Comparison of ENCODE assay signal across 13 cellular contexts in the genomic region with DNA sequence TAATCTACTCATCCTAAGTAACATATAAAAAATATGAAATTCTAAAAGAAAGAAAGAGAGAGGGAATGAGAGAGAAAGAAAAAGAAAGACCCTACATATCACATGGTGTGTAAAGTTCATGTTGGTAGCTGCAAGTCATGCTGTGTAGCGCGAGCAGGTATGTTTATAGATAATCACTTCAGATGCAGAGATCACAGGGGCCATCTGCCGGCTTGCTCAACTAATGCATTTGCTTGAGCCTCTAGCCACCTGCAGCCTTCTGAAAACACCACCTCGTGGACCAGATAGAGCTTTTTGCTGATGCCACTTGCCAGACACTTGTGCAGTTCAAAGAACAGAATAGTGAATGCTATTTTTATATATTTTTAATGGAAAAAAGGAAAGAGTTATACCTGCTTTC. TPM values are rescaled to one million over a fixed set of nuclear protein-coding genes. Genes with fewer than 3 reads are reported as not detected.
DNase-seq lines count a peak whose midpoint lies in the region; ATAC-seq, FAIRE-seq and TF ChIP-seq lines count a peak whose summit lies in the region.
"Had no signal": no experiment of that assay in that cellular context is flagged by ENCODE, and none has a peak within 500 bp of the region (broad histone marks: within the 10 kb centered on the region; RNA-seq: fewer than 3 reads in every experiment).

No MANE protein-coding gene starts in this region.

- DNase-seq in NCI-H2081 treated with DMSO at 0.1 percent for 48 hours (lab: John Stamatoyannopoulos, UW) (peak; percentile 22), RPMI8226 (peak; percentile 65), HepG2 (ENCODE audit: low spot score) (peak; percentile 41), mesenteric fat pad (ENCODE audit: low spot score) (no peak)
- DNase-seq: activated CD4-positive, alpha-beta T cell treated with anti-CD3 and anti-CD28 coated beads for 48 hours; activated effector memory CD4-positive, alpha-beta T cell treated with Interleukin-2 at 50 U/mL for 16 hours; esophagus squamous epithelium had no signal

- H2AFZ ChIP-seq in HepG2 (ENCODE audit: low read length) = no peak overlapping the region

- H3K4me1 ChIP-seq in HepG2 (ENCODE audit: insufficient read depth, low read length) = no peaks in the 10 kb centered on the region
- H3K4me1 ChIP-seq: esophagus squamous epithelium had no signal

- CTCF ChIA-PET in HepG2 (lab: Yijun Ruan, JAX; ENCODE audit: low intra/inter-chr PET ratio, low total read pairs) = no interaction called here

- no peaks in the 10 kb centered on the region for H3K27me3 ChIP-seq in HepG2 (ENCODE audit: control insufficient read depth in 1 of 2, insufficient read depth in 2 of 2, low read length in 2 of 2)
- H3K27me3 ChIP-seq: esophagus squamous epithelium had no signal

- no peak for FAIRE-seq in HepG2 (lab: Jason Lieb, UNC)
- FAIRE-seq: bronchial epithelial cell, GM18507 had no signal

- H3K4me3 ChIP-seq in HepG2 (replicated peaks in 1 of 3; ENCODE audit: insufficient read depth in 1 of 3, low read depth in 2 of 3, low read length in 3 of 3) = no peak overlapping the region
- H3K4me3 ChIP-seq: esophagus squamous epithelium had no signal

- H3K9me3 ChIP-seq in HepG2 (ENCODE audit: low read length) = no peaks in the 10 kb centered on the region
- H3K9me3 ChIP-seq: esophagus squamous epithelium had no signal

- no peak overlapping the region for H3K27ac ChIP-seq in HepG2 (ENCODE audit: extremely low read length, insufficient read depth, low read length)
- H3K27ac ChIP-seq: esophagus squamous epithelium had no signal

- in situ Hi-C loops in HepG2 (cut with HindIII; ENCODE audit: extremely low pct_ligation_motif_present, low pct_unique_long_range_greater_than_20kb) = no loop called here

- ATAC-seq in GM18502 (IDR thresholded peaks at IDR 0.05; ENCODE audit: poor library complexity, unreplicated experiment) = peak; percentile 44
- ATAC-seq in HepG2 = peak; percentile 95
- no peak for ATAC-seq in GM19351 (IDR thresholded peaks at IDR 0.05; ENCODE audit: unreplicated experiment)
- no peak for ATAC-seq in HG02610 (IDR thresholded peaks at IDR 0.05; ENCODE audit: unreplicated experiment)
- no peak for ATAC-seq in GM19455 (IDR thresholded peaks at IDR 0.05; ENCODE audit: unreplicated experiment)

- POLR2A ChIA-PET in HepG2 (lab: Yijun Ruan, JAX) = no interaction called here

- no peak overlapping the region for H3K4me2 ChIP-seq in HepG2 (ENCODE audit: low read depth, low read length)

- TF ChIP-seq RAD21 in HepG2 (CRISPR knock-in tag; IDR thresholded peaks at IDR 0.05) = no peak

- no peak overlapping the region for H3K9ac ChIP-seq in HepG2 (ENCODE audit: insufficient read depth, low read depth, low read length)

- TF ChIP-seq EP300 in HepG2 (IDR thresholded peaks at IDR 0.05; ENCODE audit: low read depth in 2 of 2, low read length in 2 of 2) = no peak
- TF ChIP-seq EP300 in HepG2 (CRISPR knock-in tag; IDR thresholded peaks at IDR 0.05; ENCODE audit: borderline replicate concordance) = no peak

- no peaks in the 10 kb centered on the region for H4K20me1 ChIP-seq in HepG2 (ENCODE audit: insufficient read depth, low read length)

- no peak for TF ChIP-seq POLR2A in HepG2 (IDR thresholded peaks at IDR 0.05; ENCODE audit: insufficient read depth in 1 of 2, low read depth in 2 of 2, low read length in 2 of 2)

- no peaks in the 10 kb centered on the region for H3K79me2 ChIP-seq in HepG2 (ENCODE audit: insufficient read depth, low read length)

- intact Hi-C loops in HepG2 (cut with micrococcal nuclease; ENCODE audit: unreplicated experiment) = loop anchor here (2.0 kb wide), 1 partner anchor 64 kb away; no protein-coding TSS in a partner anchor

- no peaks in the 10 kb centered on the region for H3K36me3 ChIP-seq in HepG2 (replicated peaks in 1 of 2; ENCODE audit: control insufficient read depth in 1 of 2, insufficient read depth in 2 of 2, low read length in 2 of 2)
- H3K36me3 ChIP-seq: esophagus squamous epithelium had no signal

- TF ChIP-seq CTCF in HepG2 (CRISPR knock-in tag; IDR thresholded peaks at IDR 0.05) = peak; percentile 49

- WGBS in HepG2 (ENCODE audit: low lambda C conversion rate) = 1% methylated on average over 4 of the region's 4 CpGs

- no TSS peak for BruUV-seq in HepG2 (replicated peaks; lab: Mats Ljungman, UMichigan)

TF ChIP-seq in HepG2, 621 proteins besides CTCF, POLR2A, EP300 and RAD21 (continues in another document):
- TF ChIP-seq, protein P1, sequence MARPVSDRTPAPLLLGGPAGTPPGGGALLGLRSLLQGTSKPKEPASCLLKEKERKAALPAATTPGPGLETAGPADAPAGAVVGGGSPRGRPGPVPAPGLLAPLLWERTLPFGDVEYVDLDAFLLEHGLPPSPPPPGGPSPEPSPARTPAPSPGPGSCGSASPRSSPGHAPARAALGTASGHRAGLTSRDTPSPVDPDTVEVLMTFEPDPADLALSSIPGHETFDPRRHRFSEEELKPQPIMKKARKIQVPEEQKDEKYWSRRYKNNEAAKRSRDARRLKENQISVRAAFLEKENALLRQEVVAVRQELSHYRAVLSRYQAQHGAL (CRISPR knock-in tag; IDR thresholded peaks at IDR 0.05; ENCODE audit: not compliant biosample characterization) = no peak
- no peak for TF ChIP-seq SAFB2 (CRISPR knock-in tag; IDR thresholded peaks at IDR 0.05; ENCODE audit: borderline replicate concordance, low read depth)
- TF ChIP-seq, protein P2, sequence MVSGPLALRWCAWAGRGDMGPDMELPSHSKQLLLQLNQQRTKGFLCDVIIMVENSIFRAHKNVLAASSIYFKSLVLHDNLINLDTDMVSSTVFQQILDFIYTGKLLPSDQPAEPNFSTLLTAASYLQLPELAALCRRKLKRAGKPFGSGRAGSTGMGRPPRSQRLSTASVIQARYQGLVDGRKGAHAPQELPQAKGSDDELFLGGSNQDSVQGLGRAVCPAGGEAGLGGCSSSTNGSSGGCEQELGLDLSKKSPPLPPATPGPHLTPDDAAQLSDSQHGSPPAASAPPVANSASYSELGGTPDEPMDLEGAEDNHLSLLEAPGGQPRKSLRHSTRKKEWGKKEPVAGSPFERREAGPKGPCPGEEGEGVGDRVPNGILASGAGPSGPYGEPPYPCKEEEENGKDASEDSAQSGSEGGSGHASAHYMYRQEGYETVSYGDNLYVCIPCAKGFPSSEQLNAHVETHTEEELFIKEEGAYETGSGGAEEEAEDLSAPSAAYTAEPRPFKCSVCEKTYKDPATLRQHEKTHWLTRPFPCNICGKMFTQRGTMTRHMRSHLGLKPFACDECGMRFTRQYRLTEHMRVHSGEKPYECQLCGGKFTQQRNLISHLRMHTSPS (CRISPR knock-in tag; IDR thresholded peaks at IDR 0.05; ENCODE audit: low read depth) = no peak
- TF ChIP-seq, protein P3, sequence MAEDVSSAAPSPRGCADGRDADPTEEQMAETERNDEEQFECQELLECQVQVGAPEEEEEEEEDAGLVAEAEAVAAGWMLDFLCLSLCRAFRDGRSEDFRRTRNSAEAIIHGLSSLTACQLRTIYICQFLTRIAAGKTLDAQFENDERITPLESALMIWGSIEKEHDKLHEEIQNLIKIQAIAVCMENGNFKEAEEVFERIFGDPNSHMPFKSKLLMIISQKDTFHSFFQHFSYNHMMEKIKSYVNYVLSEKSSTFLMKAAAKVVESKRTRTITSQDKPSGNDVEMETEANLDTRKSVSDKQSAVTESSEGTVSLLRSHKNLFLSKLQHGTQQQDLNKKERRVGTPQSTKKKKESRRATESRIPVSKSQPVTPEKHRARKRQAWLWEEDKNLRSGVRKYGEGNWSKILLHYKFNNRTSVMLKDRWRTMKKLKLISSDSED (CRISPR knock-in tag; IDR thresholded peaks at IDR 0.05) = no peak
- TF ChIP-seq, protein P4, sequence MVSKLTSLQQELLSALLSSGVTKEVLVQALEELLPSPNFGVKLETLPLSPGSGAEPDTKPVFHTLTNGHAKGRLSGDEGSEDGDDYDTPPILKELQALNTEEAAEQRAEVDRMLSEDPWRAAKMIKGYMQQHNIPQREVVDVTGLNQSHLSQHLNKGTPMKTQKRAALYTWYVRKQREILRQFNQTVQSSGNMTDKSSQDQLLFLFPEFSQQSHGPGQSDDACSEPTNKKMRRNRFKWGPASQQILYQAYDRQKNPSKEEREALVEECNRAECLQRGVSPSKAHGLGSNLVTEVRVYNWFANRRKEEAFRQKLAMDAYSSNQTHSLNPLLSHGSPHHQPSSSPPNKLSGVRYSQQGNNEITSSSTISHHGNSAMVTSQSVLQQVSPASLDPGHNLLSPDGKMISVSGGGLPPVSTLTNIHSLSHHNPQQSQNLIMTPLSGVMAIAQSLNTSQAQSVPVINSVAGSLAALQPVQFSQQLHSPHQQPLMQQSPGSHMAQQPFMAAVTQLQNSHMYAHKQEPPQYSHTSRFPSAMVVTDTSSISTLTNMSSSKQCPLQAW (CRISPR knock-in tag; IDR thresholded peaks at IDR 0.05) = no peak

RNA-seq across cellular contexts. Expression of a gene that starts 37.6 kb away (rescaled TPM):
- total RNA-seq in HepG2 (2016; rRNA removed; fragmentation: Illumina TruSeq; extraction: Trizol) (not detected in 2 replicates), mesenteric fat pad (not detected)
- total RNA-seq in HepG2 (2016; cell fraction: cytosol; rRNA removed; fragmentation: Illumina TruSeq; extraction: Trizol; ENCODE audit: low read depth) = not detected in 2 replicates
- total RNA-seq in HepG2 (2016; cell fraction: insoluble cytoplasmic fraction; rRNA removed; fragmentation: Illumina TruSeq; extraction: Trizol) = not detected in 2 replicates
- not detected in 2 replicates for total RNA-seq in HepG2 (2016; cell fraction: membrane; rRNA removed; fragmentation: Illumina TruSeq; extraction: Trizol)
- not detected in 2 replicates for total RNA-seq in HepG2 (2016; cell fraction: nucleus; rRNA removed; fragmentation: Illumina TruSeq; extraction: Trizol)
- polyA plus RNA-seq in HepG2 (2011; rRNA removed) = not detected in 2 replicates
- polyA plus RNA-seq in HepG2 (2011; cell fraction: cytosol; rRNA removed) = not detected in 2 replicates
- not detected in 2 replicates for polyA plus RNA-seq in HepG2 (2011; cell fraction: nucleus; rRNA removed)
- not detected in 2 replicates for polyA plus RNA-seq in HepG2 (2012)
- not detected in 2 replicates for polyA plus RNA-seq in HepG2 (2016; cell fraction: cytosol; fragmentation: Illumina TruSeq; extraction: Trizol; ENCODE audit: low read depth)
- not detected in 2 replicates for polyA plus RNA-seq in HepG2 (2016; cell fraction: insoluble cytoplasmic fraction; fragmentation: Illumina TruSeq; extraction: Trizol; ENCODE audit: low read depth)
- not detected in 2 replicates for polyA plus RNA-seq in HepG2 (2016; cell fraction: membrane; fragmentation: Illumina TruSeq; extraction: Trizol; ENCODE audit: low read depth)
- not detected in 2 replicates for polyA plus RNA-seq in HepG2 (2016; cell fraction: nucleus; fragmentation: Illumina TruSeq; extraction: Trizol; ENCODE audit: insufficient read depth, low read depth)
- 29.9 TPM in 1 of 2 replicates, not detected in the other for polyA minus RNA-seq in HepG2 (2011; rRNA and poly(A)+ RNA removed; ENCODE audit: low replicate concordance)
- polyA minus RNA-seq in HepG2 (2011; cell fraction: cytosol; rRNA and poly(A)+ RNA removed) = not detected in 2 replicates
- polyA minus RNA-seq in HepG2 (2011; cell fraction: nucleus; rRNA and poly(A)+ RNA removed) = not detected in 2 replicates
- total RNA-seq: bronchial epithelial cell, esophagus squamous epithelium had no signal

Comparison
In these comparisons a context has a peak if more than half of its experiments do, and no peak if none do; other contexts are left out.
1. ATAC-seq: peak in GM18502 (single experiment) and HepG2 (single experiment); none in GM19351 (single experiment), HG02610 (single experiment) and GM19455 (single experiment).